10 cellular contexts compared by ENCODE assay signal in the genomic region with DNA sequence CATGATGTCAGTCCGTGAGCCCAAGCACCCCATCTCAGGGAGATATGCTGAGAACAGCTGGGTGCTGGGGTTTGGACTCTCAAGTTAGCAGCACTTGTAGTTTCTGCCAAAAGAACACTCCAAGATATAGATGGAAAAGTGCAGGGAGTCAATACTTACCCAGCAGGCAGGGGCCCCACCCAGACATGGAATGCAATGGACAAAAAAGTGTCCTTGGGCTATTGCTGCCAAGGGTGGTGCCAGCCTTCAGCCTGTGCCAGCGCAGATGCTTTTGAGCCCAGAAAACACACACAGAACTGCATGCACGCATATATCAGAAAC. TPM values are rescaled to one million over a fixed set of nuclear protein-coding genes. Genes with fewer than 3 reads are reported as not detected.
DNase-seq lines count a peak whose midpoint lies in the region; ATAC-seq, FAIRE-seq and TF ChIP-seq lines count a peak whose summit lies in the region.
"Had no signal": no experiment of that assay in that cellular context is flagged by ENCODE, and none has a peak within 500 bp of the region (broad histone marks: within the 10 kb centered on the region; RNA-seq: fewer than 3 reads in every experiment).

No MANE protein-coding gene starts in this region.

- intact Hi-C loops in body of pancreas (cut with DNase I) (no loop called here), gastrocnemius medialis (cut with DNase I; ENCODE audit: low total_unique reads) (no loop called here)
- intact Hi-C loops in CD8-positive, alpha-beta T cell (cut with DNase I, micrococcal nuclease) = no loop called here

- H3K27ac Mint-ChIP-seq in endodermal cell = no peak overlapping the region
- no peak overlapping the region for H3K27ac Mint-ChIP-seq in CD8-positive, alpha-beta T cell
- H3K27ac Mint-ChIP-seq: activated naive CD8-positive, alpha-beta T cell treated with anti-CD3 and anti-CD28 coated beads for 36 hours had no signal

- CTCF ChIA-PET in CD8-positive, alpha-beta T cell (lab: Charles Lee) = interaction anchor here (0.7 to 7.9 kb wide), 10 partner anchors 8 to 172 kb away, joined by 3 to 62 read pairs (median 4); no protein-coding TSS in a partner anchor

- H3K9ac ChIP-seq in keratinocyte (ENCODE audit: control insufficient read depth, extremely low read depth, insufficient read depth, low read length) (peak overlapping the region; percentile 34), endodermal cell (ENCODE audit: extremely low read depth, low read length, poor library complexity, severe bottlenecking) (no peak overlapping the region)

- POLR2A ChIA-PET in CD8-positive, alpha-beta T cell (lab: Charles Lee) = interaction anchor here (1.4 to 1.7 kb wide), 2 partner anchors 12 to 84 kb away, joined by 5 to 6 read pairs; no protein-coding TSS in a partner anchor

- no peak overlapping the region for H3K4me3 ChIP-seq in body of pancreas
- peak overlapping the region in 1 of 3 experiments; percentile 13 for H3K4me3 ChIP-seq in keratinocyte (ENCODE audit: control insufficient read depth in 2 of 3, extremely low read depth in 1 of 3, insufficient read depth in 2 of 3, low read depth in 1 of 3, low read length in 3 of 3)
- no peak overlapping the region for H3K4me3 ChIP-seq in gastrocnemius medialis
- H3K4me3 ChIP-seq in endodermal cell (ENCODE audit: low read length) = no peak overlapping the region
- no peak overlapping the region for H3K4me3 ChIP-seq in CD8-positive, alpha-beta T cell (ENCODE audit: low read depth, low read length)

- H3K4me1 ChIP-seq in body of pancreas (peaks cover 65% of the 10 kb centered on the region), keratinocyte (ENCODE audit: control insufficient read depth, extremely low read depth, insufficient read depth, low read length) (peaks cover 65% of the 10 kb centered on the region), gastrocnemius medialis (peaks cover 56 to 66% of the 10 kb centered on the region in 2 donors), endodermal cell (ENCODE audit: control insufficient read depth, insufficient read depth, low read length) (peaks cover 29% of the 10 kb centered on the region)
- peaks cover 46% of the 10 kb centered on the region for H3K4me1 ChIP-seq in CD8-positive, alpha-beta T cell (ENCODE audit: insufficient read depth, low read length)

- peak overlapping the region; percentile 65 for H3K4me2 ChIP-seq in keratinocyte (ENCODE audit: control insufficient read depth, extremely low read depth, insufficient read depth, low read depth, low read length)

- TF ChIP-seq CTCF in body of pancreas (IDR thresholded peaks at IDR 0.05) (no peak), keratinocyte (optimal IDR thresholded peaks at IDR 0.05 in 1 of 3, IDR thresholded peaks at IDR 0.05 in 1 of 3, conservative IDR thresholded peaks at IDR 0.05 in 1 of 3; ENCODE audit: extremely low read depth in 1 of 3, insufficient read depth in 2 of 3, low read length in 3 of 3) (no peak), gastrocnemius medialis (IDR thresholded peaks at IDR 0.05 in 4 of 5, conservative IDR thresholded peaks at IDR 0.05 in 1 of 5) (no peak), endodermal cell (conservative IDR thresholded peaks at IDR 0.05) (no peak)
- no peak for TF ChIP-seq CTCF in CD8-positive, alpha-beta T cell (IDR thresholded peaks at IDR 0.05)

- FAIRE-seq in keratinocyte (lab: Jason Lieb, UNC) = no peak

- H3K9me3 ChIP-seq in body of pancreas = no peaks in the 10 kb centered on the region
- no peaks in the 10 kb centered on the region for H3K9me3 ChIP-seq in keratinocyte (ENCODE audit: control insufficient read depth, low read depth, low read length)
- H3K9me3 ChIP-seq in gastrocnemius medialis = no peaks in the 10 kb centered on the region
- H3K9me3 ChIP-seq in endodermal cell (ENCODE audit: control insufficient read depth, low read length) = no peaks in the 10 kb centered on the region
- H3K9me3 ChIP-seq in CD8-positive, alpha-beta T cell (ENCODE audit: low read length) = no peaks in the 10 kb centered on the region

- dilution Hi-C loops in keratinocyte (cut with MboI; ENCODE audit: extremely low pct_ligation_motif_present, low sequenced_read_pairs) = no loop called here

- H3K27me3 ChIP-seq in body of pancreas (no peaks in the 10 kb centered on the region), keratinocyte (ENCODE audit: control insufficient read depth, extremely low read depth, insufficient read depth, low read length) (no peaks in the 10 kb centered on the region), gastrocnemius medialis (no peaks in the 10 kb centered on the region), endodermal cell (ENCODE audit: control insufficient read depth, insufficient read depth, low read length, poor library complexity, severe bottlenecking) (no peaks in the 10 kb centered on the region)
- no peaks in the 10 kb centered on the region for H3K27me3 ChIP-seq in CD8-positive, alpha-beta T cell (ENCODE audit: insufficient read depth, low read length)

- H3K9me1 ChIP-seq in keratinocyte (ENCODE audit: control insufficient read depth, extremely low read depth, insufficient read depth, low read length) = peaks cover 4% of the 10 kb centered on the region

- peak overlapping the region in 3 of 4 donors; percentile 92 to 99 (median 95) for H3K27ac ChIP-seq in body of pancreas
- peak overlapping the region; percentile 98 for H3K27ac ChIP-seq in keratinocyte (ENCODE audit: control insufficient read depth, insufficient read depth, low read length)
- peak overlapping the region; percentile 84 to 100 (median 96) for H3K27ac ChIP-seq in gastrocnemius medialis
- no peak overlapping the region for H3K27ac ChIP-seq in endodermal cell (ENCODE audit: low read depth, low read length)
- H3K27ac ChIP-seq in CD8-positive, alpha-beta T cell (ENCODE audit: low read depth, low read length) = no peak overlapping the region

- no peaks in the 10 kb centered on the region for H3K79me2 ChIP-seq in keratinocyte (ENCODE audit: control insufficient read depth, insufficient read depth, low read length)

- no peaks in the 10 kb centered on the region for H3K9me3 Mint-ChIP-seq in endodermal cell
- no peaks in the 10 kb centered on the region for H3K9me3 Mint-ChIP-seq in CD8-positive, alpha-beta T cell
- H3K9me3 Mint-ChIP-seq: activated naive CD8-positive, alpha-beta T cell treated with anti-CD3 and anti-CD28 coated beads for 36 hours had no signal

- H3K27me3 Mint-ChIP-seq in endodermal cell (ENCODE audit: insufficient read depth) = peaks cover 5% of the 10 kb centered on the region
- no peaks in the 10 kb centered on the region for H3K27me3 Mint-ChIP-seq in CD8-positive, alpha-beta T cell (ENCODE audit: low read depth)
- H3K27me3 Mint-ChIP-seq: activated naive CD8-positive, alpha-beta T cell treated with anti-CD3 and anti-CD28 coated beads for 36 hours had no signal

- ATAC-seq in body of pancreas (peak; percentile 37), gastrocnemius medialis (no peak)
- ATAC-seq in CD8-positive, alpha-beta T cell = no peak

- H3K4me1 Mint-ChIP-seq in endodermal cell = peaks cover 43% of the 10 kb centered on the region
- peaks cover 59% of the 10 kb centered on the region for H3K4me1 Mint-ChIP-seq in CD8-positive, alpha-beta T cell (ENCODE audit: low read depth)

- H3K36me3 ChIP-seq in body of pancreas (replicated peaks in 1 of 2; ENCODE audit: insufficient read depth in 1 of 2, low read depth in 2 of 2) = no peaks in the 10 kb centered on the region
- no peaks in the 10 kb centered on the region for H3K36me3 ChIP-seq in keratinocyte (ENCODE audit: control insufficient read depth in 2 of 2, extremely low read depth in 1 of 2, insufficient read depth in 2 of 2, low read length in 2 of 2)
- H3K36me3 ChIP-seq in gastrocnemius medialis = no peaks in the 10 kb centered on the region
- no peaks in the 10 kb centered on the region for H3K36me3 ChIP-seq in endodermal cell (ENCODE audit: control insufficient read depth, insufficient read depth, low read length)
- H3K36me3 ChIP-seq in CD8-positive, alpha-beta T cell (ENCODE audit: insufficient read depth, low read length) = no peaks in the 10 kb centered on the region

- H4K20me1 ChIP-seq in keratinocyte (ENCODE audit: control insufficient read depth, extremely low read depth, insufficient read depth, low read length) = no peaks in the 10 kb centered on the region

- in situ Hi-C loops in gastrocnemius medialis (cut with MboI; ENCODE audit: low sequenced_read_pairs in 4 of 4) = no loop called here

- H3K4me3 Mint-ChIP-seq in endodermal cell = no peak overlapping the region
- no peak overlapping the region for H3K4me3 Mint-ChIP-seq in CD8-positive, alpha-beta T cell
- H3K4me3 Mint-ChIP-seq: activated naive CD8-positive, alpha-beta T cell treated with anti-CD3 and anti-CD28 coated beads for 36 hours had no signal

- DNase-seq in DMS79 (lab: John Stamatoyannopoulos, UW) (peak; percentile 36), body of pancreas (peak; percentile 61 to 73 (median 72)), keratinocyte (ENCODE audit: low read depth, low spot score) (no peak), gastrocnemius medialis (no peak), NCI-H1694 (lab: John Stamatoyannopoulos, UW) (no peak), endodermal cell (no peak), EL (no peak)
- DNase-seq in CD8-positive, alpha-beta T cell = no peak
- DNase-seq: activated naive CD8-positive, alpha-beta T cell treated with anti-CD3 and anti-CD28 coated beads for 36 hours; NCI-H2107 had no signal

- no peak overlapping the region for H2AFZ ChIP-seq in keratinocyte (ENCODE audit: control insufficient read depth, low read length)

- no peaks in the 10 kb centered on the region for H3K36me3 Mint-ChIP-seq in endodermal cell (ENCODE audit: low read depth)
- no peaks in the 10 kb centered on the region for H3K36me3 Mint-ChIP-seq in CD8-positive, alpha-beta T cell
- H3K36me3 Mint-ChIP-seq: activated naive CD8-positive, alpha-beta T cell treated with anti-CD3 and anti-CD28 coated beads for 36 hours had no signal

- WGBS in body of pancreas, 2 donors = 6 to 38% methylated on average over 2 to 3 of the region's 3 CpGs
- WGBS in endodermal cell (ENCODE audit: insufficient coverage in 1 of 2, insufficient read length in 1 of 2), 2 experiments = 93% methylated on average over 3 of the region's 3 CpGs; no CpG with 5 or more reads in 1 of the 2 experiments

- TF ChIP-seq POLR2A in body of pancreas (IDR thresholded peaks at IDR 0.05) (no peak), gastrocnemius medialis (IDR thresholded peaks at IDR 0.05) (no peak)

RNA-seq across cellular contexts. Expression of gene IRF2BPL, which starts 17.0 kb away (rescaled TPM):
- total RNA-seq in body of pancreas = 10 to 100 TPM; 26.7 to 52.1 TPM
- polyA plus RNA-seq in keratinocyte = 4.2 to 6.8 TPM (median 5.6 TPM) in 3 replicates
- 4.0 TPM for polyA plus RNA-seq in keratinocyte (2011; ENCODE audit: low read depth)
- 3.3 and 6.7 TPM in 2 replicates for polyA plus RNA-seq in keratinocyte (2011; cell fraction: cytosol; rRNA removed)
- polyA plus RNA-seq in keratinocyte (2011; cell fraction: nucleus; rRNA removed) = 7.0 and 9.5 TPM in 2 replicates
- 9.0 and 15.9 TPM in 2 replicates for polyA plus RNA-seq in keratinocyte (2012; ENCODE audit: low replicate concordance)
- 3.6 to 8.6 TPM (median 4.1 TPM) in 3 replicates for polyA minus RNA-seq in keratinocyte
- 20.3 TPM for polyA minus RNA-seq in keratinocyte (2011; cell fraction: cytosol; rRNA and poly(A)+ RNA removed)
- 11.1 and 12.7 TPM in 2 replicates for polyA minus RNA-seq in keratinocyte (2011; cell fraction: nucleus; rRNA and poly(A)+ RNA removed)
- 10 to 100 TPM; 15.0 to 26.4 (median 17.0) TPM for total RNA-seq in gastrocnemius medialis
- 10 to 100 TPM; 34.2 to 44.3 TPM for total RNA-seq in endodermal cell
- 74.1 TPM for polyA plus RNA-seq in endodermal cell (2013, experiment 1 of 2)
- polyA plus RNA-seq in endodermal cell (2013, experiment 2 of 2) = 75.5 TPM
- total RNA-seq in CD8-positive, alpha-beta T cell = 10 to 100 TPM; 53.7 to 53.9 TPM

RNA-seq across cellular contexts. Expression of gene CIPC, which starts 52.5 kb away (rescaled TPM):
- total RNA-seq in body of pancreas (10 to 100 TPM; 13.7 to 17.1 TPM), gastrocnemius medialis (100 to 1,000 TPM; 114 to 178 (median 120) TPM), endodermal cell (10 to 100 TPM; 16.2 to 22.5 TPM)
- polyA plus RNA-seq in keratinocyte = 10.3 to 15.1 TPM (median 13.2 TPM) in 3 replicates
- polyA plus RNA-seq in keratinocyte (2011; ENCODE audit: low read depth) = 6.4 TPM
- 9.1 and 12.9 TPM in 2 replicates for polyA plus RNA-seq in keratinocyte (2011; cell fraction: cytosol; rRNA removed)
- polyA plus RNA-seq in keratinocyte (2011; cell fraction: nucleus; rRNA removed) = 14.4 and 15.2 TPM in 2 replicates
- polyA plus RNA-seq in keratinocyte (2012; ENCODE audit: low replicate concordance) = 7.1 and 7.2 TPM in 2 replicates
- polyA minus RNA-seq in keratinocyte = 7.9 to 20.8 TPM (median 18.4 TPM) in 3 replicates
- 13.0 TPM for polyA minus RNA-seq in keratinocyte (2011; cell fraction: cytosol; rRNA and poly(A)+ RNA removed)
- 10.0 and 13.1 TPM in 2 replicates for polyA minus RNA-seq in keratinocyte (2011; cell fraction: nucleus; rRNA and poly(A)+ RNA removed)
- polyA plus RNA-seq in endodermal cell (2013, experiment 1 of 2) = 19.9 TPM
- polyA plus RNA-seq in endodermal cell (2013, experiment 2 of 2) = 21.3 TPM
- 1 to 10 TPM; 6.0 to 6.3 TPM for total RNA-seq in CD8-positive, alpha-beta T cell

Comparison
In these comparisons a context has a peak if more than half of its experiments do, and no peak if none do; other contexts are left out.
1. DNase-seq: peak in DMS79 (single experiment) and body of pancreas (4 of 4); none in keratinocyte (single experiment), gastrocnemius medialis (0 of 2), NCI-H1694 (single experiment), endodermal cell (single experiment), EL (single experiment) and CD8-positive, alpha-beta T cell (0 of 7).
2. H3K27ac ChIP-seq: peak in body of pancreas (3 of 4), keratinocyte (single experiment) and gastrocnemius medialis (4 of 4); none in endodermal cell (single experiment) and CD8-positive, alpha-beta T cell (single experiment).
3. RNA of gene CIPC, which starts 52.5 kb away (total RNA-seq): 114 to 178 TPM in gastrocnemius medialis; 16.2 to 22.5 TPM in endodermal cell, 13.7 to 17.1 TPM in body of pancreas and 6.0 to 6.3 TPM in CD8-positive, alpha-beta T cell; every median in the first group is over 4 times any median in the second.